ENCODE assay signal across 8 cellular contexts in the genomic region with DNA sequence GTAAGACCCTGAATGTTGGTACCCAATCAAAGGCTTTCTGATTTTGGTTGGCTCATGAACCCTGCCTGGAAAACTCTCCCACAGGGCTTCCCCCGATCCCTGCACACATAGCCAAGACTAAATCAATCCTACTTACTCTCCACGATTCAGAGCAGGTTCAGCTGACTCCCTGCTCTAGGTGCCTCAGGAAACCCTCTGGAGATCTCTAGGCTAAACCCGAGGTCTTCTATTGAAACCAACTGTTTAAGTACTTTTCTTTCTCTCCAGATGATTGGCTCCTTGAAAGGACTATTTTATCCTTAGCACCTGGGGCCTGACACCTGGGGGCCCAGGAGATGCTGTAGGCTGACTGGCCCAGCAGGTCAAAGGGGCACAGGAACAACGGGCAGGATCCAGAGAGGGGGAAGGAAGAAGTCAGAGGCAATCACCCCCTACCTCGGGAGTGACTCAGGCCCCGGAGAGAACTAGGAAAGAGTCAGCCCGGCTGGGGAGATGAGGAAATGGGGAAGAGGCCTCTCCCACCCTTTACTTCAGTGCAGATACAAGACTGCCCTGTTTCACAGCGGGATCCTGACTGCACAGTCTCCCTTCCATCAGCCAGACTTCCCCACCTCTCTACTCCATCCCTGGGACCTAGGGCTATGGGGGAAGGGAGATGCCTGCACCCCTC. TPM values are rescaled to one million over a fixed set of nuclear protein-coding genes. Genes with fewer than 3 reads are reported as not detected.
A peak's percentile ranks its signal among the peaks of the same experiment; 100 is the strongest.
DNase-seq lines count a peak whose midpoint lies in the region; ATAC-seq, FAIRE-seq and TF ChIP-seq lines count a peak whose summit lies in the region.

No MANE protein-coding gene starts in this region.

- H3K4me1 Mint-ChIP-seq in activated CD4-positive, alpha-beta memory T cell treated with anti-CD3 and anti-CD28 coated beads, Interleukin-2, amount 10 ng/mL, durations not matched to agents 7 days and 5 days = peaks cover 53% of the 10 kb centered on the region
- H3K4me1 Mint-ChIP-seq in stimulated activated memory B cell treated with anti-CD40 and anti-IgM and Interleukin-4, amounts not matched to agents 10 μg/mL and 1 μg/mL and 100 μg/mL, for 72 hours = peaks cover 47% of the 10 kb centered on the region

- H3K9me3 Mint-ChIP-seq in activated CD4-positive, alpha-beta memory T cell treated with anti-CD3 and anti-CD28 coated beads, Interleukin-2, amount 10 ng/mL, durations not matched to agents 7 days and 5 days = no peaks in the 10 kb centered on the region
- H3K9me3 Mint-ChIP-seq in stimulated activated memory B cell treated with anti-CD40 and anti-IgM and Interleukin-4, amounts not matched to agents 10 μg/mL and 1 μg/mL and 100 μg/mL, for 72 hours = no peaks in the 10 kb centered on the region

- POLR2A ChIA-PET in HEK293 (lab: Yijun Ruan, JAX) = interaction anchor here (1.1 to 4.2 kb wide), 7 partner anchors 9 to 303 kb away, joined by 3 to 60 read pairs (median 11); partner anchors contain the start of genes ALDOA, CD2BP2, ZNF48 and ZNF771
- POLR2A ChIA-PET in activated CD4-positive, alpha-beta memory T cell treated with anti-CD3 and anti-CD28 coated beads, Interleukin-2, amount 10 ng/mL, durations not matched to agents 7 days and 5 days (lab: Charles Lee) = interaction anchor here (1.1 to 5.8 kb wide), 7 partner anchors 10 to 276 kb away, joined by 3 to 83 read pairs (median 5); partner anchors contain the start of genes CD2BP2, SEPTIN1, TBX6 and ZNF48

- H3K36me3 ChIP-seq in HEK293 (ENCODE audit: control insufficient read depth in 2 of 2, insufficient read depth in 1 of 2, low read length in 2 of 2) = peaks cover 12 to 40% of the 10 kb centered on the region in 2 experiments; a peak in 2 of 3 replicates
- H3K36me3 ChIP-seq in right atrium auricular region = peaks cover 23% of the 10 kb centered on the region

- no peak for ATAC-seq in stimulated activated memory B cell treated with anti-CD40 and anti-IgM and Interleukin-4, amounts not matched to agents 10 μg/mL and 1 μg/mL and 100 μg/mL, for 72 hours
- ATAC-seq in HG03039 (IDR thresholded peaks at IDR 0.05; ENCODE audit: unreplicated experiment) = no peak

- H3K4me3 Mint-ChIP-seq in activated CD4-positive, alpha-beta memory T cell treated with anti-CD3 and anti-CD28 coated beads, Interleukin-2, amount 10 ng/mL, durations not matched to agents 7 days and 5 days = peak overlapping the region; percentile 86
- peak overlapping the region; percentile 79 for H3K4me3 Mint-ChIP-seq in stimulated activated memory B cell treated with anti-CD40 and anti-IgM and Interleukin-4, amounts not matched to agents 10 μg/mL and 1 μg/mL and 100 μg/mL, for 72 hours

- peaks cover 51% of the 10 kb centered on the region for H3K36me3 Mint-ChIP-seq in activated CD4-positive, alpha-beta memory T cell treated with anti-CD3 and anti-CD28 coated beads, Interleukin-2, amount 10 ng/mL, durations not matched to agents 7 days and 5 days (ENCODE audit: low read depth)
- H3K36me3 Mint-ChIP-seq in stimulated activated memory B cell treated with anti-CD40 and anti-IgM and Interleukin-4, amounts not matched to agents 10 μg/mL and 1 μg/mL and 100 μg/mL, for 72 hours = peaks cover 30% of the 10 kb centered on the region

- no peaks in the 10 kb centered on the region for H3K27me3 ChIP-seq in right atrium auricular region

- H3K9me3 ChIP-seq in HEK293 (ENCODE audit: control insufficient read depth, insufficient read depth, low read depth, low read length) (no peaks in the 10 kb centered on the region), right atrium auricular region (no peaks in the 10 kb centered on the region)

- H3K27ac ChIP-seq in HEK293 (ENCODE audit: extremely low read depth, low read depth, low read length) (peak overlapping the region; percentile 78), right atrium auricular region (peak overlapping the region; percentile 81 to 85)

- DNase-seq in AG08395 (ENCODE audit: low spot score) (peak; percentile 51), right atrium auricular region (ENCODE audit: low spot score) (peak; percentile 70), HTR-8/SVneo (ENCODE audit: insufficient read length, low spot score) (no peak), DMS 273 (lab: John Stamatoyannopoulos, UW; ENCODE audit: unreplicated experiment) (no peak)
- DNase-seq in activated CD4-positive, alpha-beta memory T cell treated with anti-CD3 and anti-CD28 coated beads, Interleukin-2, amount 10 ng/mL, durations not matched to agents 7 days and 5 days = no peak

- H3K27me3 Mint-ChIP-seq in activated CD4-positive, alpha-beta memory T cell treated with anti-CD3 and anti-CD28 coated beads, Interleukin-2, amount 10 ng/mL, durations not matched to agents 7 days and 5 days = no peaks in the 10 kb centered on the region
- H3K27me3 Mint-ChIP-seq in stimulated activated memory B cell treated with anti-CD40 and anti-IgM and Interleukin-4, amounts not matched to agents 10 μg/mL and 1 μg/mL and 100 μg/mL, for 72 hours = no peaks in the 10 kb centered on the region

- H3K27ac Mint-ChIP-seq in activated CD4-positive, alpha-beta memory T cell treated with anti-CD3 and anti-CD28 coated beads, Interleukin-2, amount 10 ng/mL, durations not matched to agents 7 days and 5 days = peak overlapping the region; percentile 80
- peak overlapping the region; percentile 48 for H3K27ac Mint-ChIP-seq in stimulated activated memory B cell treated with anti-CD40 and anti-IgM and Interleukin-4, amounts not matched to agents 10 μg/mL and 1 μg/mL and 100 μg/mL, for 72 hours

- no peak for TF ChIP-seq CTCF in HEK293 (tag by site-specific recombination; IDR thresholded peaks at IDR 0.05)
- TF ChIP-seq CTCF in right atrium auricular region (IDR thresholded peaks at IDR 0.05) = no peak

- H3K4me3 ChIP-seq in HEK293 (ENCODE audit: low read depth, low read length) (peak overlapping the region; percentile 74), right atrium auricular region (peak overlapping the region; percentile 90)

- FAIRE-seq in HTR-8/SVneo (lab: Jason Lieb, UNC) = no peak

- H3K4me1 ChIP-seq in HEK293 (ENCODE audit: control insufficient read depth, insufficient read depth, low read length) = peaks cover 7% of the 10 kb centered on the region
- H3K4me1 ChIP-seq in right atrium auricular region = peaks cover 0 to 56% of the 10 kb centered on the region in 2 donors

- CTCF ChIA-PET in HEK293 (lab: Yijun Ruan, JAX) = interaction anchor here (0.8 to 1.6 kb wide), 6 partner anchors 9 to 326 kb away, joined by 3 to 7 read pairs (median 4); no protein-coding TSS in a partner anchor
- CTCF ChIA-PET in activated CD4-positive, alpha-beta memory T cell treated with anti-CD3 and anti-CD28 coated beads, Interleukin-2, amount 10 ng/mL, durations not matched to agents 7 days and 5 days (lab: Charles Lee) = interaction anchor here (0.5 to 1.7 kb wide), 7 partner anchors 11 to 42 kb away, joined by 3 to 9 read pairs (median 3); no protein-coding TSS in a partner anchor

TF ChIP-seq in HEK293, 187 proteins besides CTCF, POLR2A, EP300 and RAD21 (continues in another document):
- TF ChIP-seq ZFP37 (tag by site-specific recombination; IDR thresholded peaks at IDR 0.05) (no peak), ZFP69B (tag by site-specific recombination; IDR thresholded peaks at IDR 0.05) (no peak), ZNF341 (tag by site-specific recombination; IDR thresholded peaks at IDR 0.05; ENCODE audit: low read depth) (0 out of 2 replicates have a peak, but pooled peaks have one; percentile 22), ZXDB (tag by site-specific recombination; IDR thresholded peaks at IDR 0.05) (no peak), GFI1B (tag by site-specific recombination; IDR thresholded peaks at IDR 0.05) (no peak), HOXA7 (CRISPR knock-in tag; IDR thresholded peaks at IDR 0.05; ENCODE audit: borderline replicate concordance) (no peak), ZNF366 (tag by site-specific recombination; conservative IDR thresholded peaks at IDR 0.05) (peak; percentile 60; the same call in 1 of the 2 replicates)
- TF ChIP-seq, protein P1, sequence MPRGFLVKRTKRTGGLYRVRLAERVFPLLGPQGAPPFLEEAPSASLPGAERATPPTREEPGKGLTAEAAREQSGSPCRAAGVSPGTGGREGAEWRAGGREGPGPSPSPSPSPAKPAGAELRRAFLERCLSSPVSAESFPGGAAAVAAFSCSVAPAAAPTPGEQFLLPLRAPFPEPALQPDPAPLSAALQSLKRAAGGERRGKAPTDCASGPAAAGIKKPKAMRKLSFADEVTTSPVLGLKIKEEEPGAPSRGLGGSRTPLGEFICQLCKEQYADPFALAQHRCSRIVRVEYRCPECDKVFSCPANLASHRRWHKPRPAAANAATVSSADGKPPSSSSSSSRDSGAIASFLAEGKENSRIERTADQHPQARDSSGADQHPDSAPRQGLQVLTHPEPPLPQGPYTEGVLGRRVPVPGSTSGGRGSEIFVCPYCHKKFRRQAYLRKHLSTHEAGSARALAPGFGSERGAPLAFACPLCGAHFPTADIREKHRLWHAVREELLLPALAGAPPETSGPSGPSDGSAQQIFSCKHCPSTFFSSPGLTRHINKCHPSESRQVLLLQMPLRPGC (tag by site-specific recombination; IDR thresholded peaks at IDR 0.05) = no peak
- TF ChIP-seq, protein P2, sequence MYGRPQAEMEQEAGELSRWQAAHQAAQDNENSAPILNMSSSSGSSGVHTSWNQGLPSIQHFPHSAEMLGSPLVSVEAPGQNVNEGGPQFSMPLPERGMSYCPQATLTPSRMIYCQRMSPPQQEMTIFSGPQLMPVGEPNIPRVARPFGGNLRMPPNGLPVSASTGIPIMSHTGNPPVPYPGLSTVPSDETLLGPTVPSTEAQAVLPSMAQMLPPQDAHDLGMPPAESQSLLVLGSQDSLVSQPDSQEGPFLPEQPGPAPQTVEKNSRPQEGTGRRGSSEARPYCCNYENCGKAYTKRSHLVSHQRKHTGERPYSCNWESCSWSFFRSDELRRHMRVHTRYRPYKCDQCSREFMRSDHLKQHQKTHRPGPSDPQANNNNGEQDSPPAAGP (tag by site-specific recombination; IDR thresholded peaks at IDR 0.05) = 0 out of 2 replicates have a peak, but pooled peaks have one; percentile 52

RNA-seq across cellular contexts. Expression of gene TBC1D10B, which starts 2.0 kb away (rescaled TPM):
- 10 to 100 TPM; 69.2 TPM for total RNA-seq in activated CD4-positive, alpha-beta memory T cell treated with anti-CD3 and anti-CD28 coated beads, Interleukin-2, amount 10 ng/mL, durations not matched to agents 7 days and 5 days
- 10 to 100 TPM; 20.0 to 22.3 TPM for total RNA-seq in right atrium auricular region

RNA-seq across cellular contexts. Expression of gene MYL11, which starts 6.3 kb away (rescaled TPM):
- total RNA-seq in activated CD4-positive, alpha-beta memory T cell treated with anti-CD3 and anti-CD28 coated beads, Interleukin-2, amount 10 ng/mL, durations not matched to agents 7 days and 5 days = 1 to 10 TPM in 1 of 2 experiments, not detected in 1; 1.2 TPM
- not detected for total RNA-seq in right atrium auricular region

RNA-seq across cellular contexts. Expression of gene CD2BP2, which starts 13.1 kb away (rescaled TPM):
- 10 to 100 TPM; 75.6 to 75.9 TPM for total RNA-seq in activated CD4-positive, alpha-beta memory T cell treated with anti-CD3 and anti-CD28 coated beads, Interleukin-2, amount 10 ng/mL, durations not matched to agents 7 days and 5 days
- 10 to 100 TPM; 22.0 to 39.3 TPM for total RNA-seq in right atrium auricular region

RNA-seq across cellular contexts. Expression of gene SEPTIN1, which starts 14.1 kb away (rescaled TPM):
- 100 to 1,000 TPM; 343 to 354 TPM for total RNA-seq in activated CD4-positive, alpha-beta memory T cell treated with anti-CD3 and anti-CD28 coated beads, Interleukin-2, amount 10 ng/mL, durations not matched to agents 7 days and 5 days
- under 1 TPM in 1 of 2 donors, not detected in 1; 0.35 TPM for total RNA-seq in right atrium auricular region

RNA-seq across cellular contexts. Expression of gene ZNF48, which starts 27.0 kb away (rescaled TPM):
- 10 to 100 TPM; 14.2 to 14.5 TPM for total RNA-seq in activated CD4-positive, alpha-beta memory T cell treated with anti-CD3 and anti-CD28 coated beads, Interleukin-2, amount 10 ng/mL, durations not matched to agents 7 days and 5 days
- 10 to 100 TPM in 1 of 2 donors, 1 to 10 TPM in 1; 5.7 to 10.7 TPM for total RNA-seq in right atrium auricular region

Comparison
In these comparisons a context has a peak if more than half of its experiments do, and no peak if none do; other contexts are left out.
1. DNase-seq: peak in AG08395 (single experiment) and right atrium auricular region (single experiment); none in activated CD4-positive, alpha-beta memory T cell treated with anti-CD3 and anti-CD28 coated beads, Interleukin-2, amount 10 ng/mL, durations not matched to agents 7 days and 5 days (single experiment), HTR-8/SVneo (single experiment) and DMS 273 (single experiment).